In genomic region chr2:85768713-85769112, GRCh38 we compare ENCODE assay signal across 11 cellular contexts. TPM values are rescaled to one million over a fixed set of nuclear protein-coding genes. Genes with fewer than 3 reads are reported as not detected.
DNase-seq lines count a peak whose midpoint lies in the region; ATAC-seq and TF ChIP-seq lines count a peak whose summit lies in the region.
"Had no signal": no experiment of that assay in that cellular context is flagged by ENCODE, and none has a peak within 500 bp of the region (broad histone marks: within the 10 kb centered on the region; RNA-seq: fewer than 3 reads in every experiment).

No MANE protein-coding gene starts in this region.

- no peak for TF ChIP-seq CTCF in WTC11 (IDR thresholded peaks at IDR 0.05)
- no peak for TF ChIP-seq CTCF in tibial nerve (IDR thresholded peaks at IDR 0.05)

- no peaks in the 10 kb centered on the region for H3K27me3 ChIP-seq in tibial nerve
- H3K27me3 ChIP-seq: SJSA1 had no signal

- 21 to 44% methylated on average over 8 of the region's 8 CpGs for WGBS in tibial nerve, 2 donors

- H3K4me3 ChIP-seq in tibial nerve: no peak overlapping the region
- H3K4me3 ChIP-seq: HAP-1, SJSA1 had no signal

- H3K9me3 Mint-ChIP-seq in WTC11: no peaks in the 10 kb centered on the region
- H3K9me3 Mint-ChIP-seq: activated T-cell treated with anti-CD3 and anti-CD28 coated beads, Interleukin-2, amount 50 U/mL, for 72 hours had no signal

- H3K4me3 Mint-ChIP-seq in WTC11 (no peak overlapping the region), T-helper 17 cell (no peak overlapping the region)
- H3K4me3 Mint-ChIP-seq: activated T-cell treated with anti-CD3 and anti-CD28 coated beads, Interleukin-2, amount 50 U/mL, for 72 hours had no signal

- H3K4me1 Mint-ChIP-seq in WTC11 (peaks cover 75% of the 10 kb centered on the region), T-helper 17 cell (peaks cover 14% of the 10 kb centered on the region)

- H3K27me3 Mint-ChIP-seq in WTC11 (ENCODE audit: low read depth) (peaks cover 55% of the 10 kb centered on the region), T-helper 17 cell (peaks cover 82% of the 10 kb centered on the region)

- H3K4me1 ChIP-seq in tibial nerve: peaks cover 8 to 95% (median 80%) of the 10 kb centered on the region in 4 donors

- CTCF ChIA-PET in WTC11 (lab: Charles Lee): interaction anchor here (0.8 to 7.1 kb wide), 14 partner anchors 8 to 131 kb away, joined by 3 to 126 read pairs (median 6); partner anchors contain the start of gene ATOH8

- H3K27ac ChIP-seq in tibial nerve: peak overlapping the region; percentile 11 to 93 (median 82)
- H3K27ac ChIP-seq: SJSA1 had no signal

- TF ChIP-seq POLR2A in tibial nerve (IDR thresholded peaks at IDR 0.05): no peak

- ATAC-seq in WTC11 (no peak), T-helper 17 cell (no peak)
- ATAC-seq: activated T-cell treated with anti-CD3 and anti-CD28 coated beads, Interleukin-2, amount 50 U/mL, for 72 hours had no signal

- DNase-seq in NCI-H2196 (lab: John Stamatoyannopoulos, UW; ENCODE audit: unreplicated experiment) (peak; percentile 18), NCI-H2196 treated with DMSO at 0.1 percent for 48 hours (lab: John Stamatoyannopoulos, UW; ENCODE audit: unreplicated experiment) (no peak), WTC11 (ENCODE audit: low spot score) (peak; percentile 55), hepatic stellate cell (ENCODE audit: low spot score) (peak; percentile 77), tibial nerve (ENCODE audit: low spot score in 2 of 2) (no peak), SW 1271 (lab: John Stamatoyannopoulos, UW) (no peak), T-helper 17 cell (no peak), activated gamma-delta T cell (lab: John Stamatoyannopoulos, UW) (no peak)
- DNase-seq: activated T-cell treated with anti-CD3 and anti-CD28 coated beads, Interleukin-2, amount 50 U/mL, for 72 hours had no signal

- no peak for TF ChIP-seq EP300 in tibial nerve (IDR thresholded peaks at IDR 0.05)

- no peaks in the 10 kb centered on the region for H3K36me3 Mint-ChIP-seq in WTC11
- peaks cover 3% of the 10 kb centered on the region for H3K36me3 Mint-ChIP-seq in T-helper 17 cell (ENCODE audit: low read depth)

- H3K36me3 ChIP-seq in tibial nerve: peaks cover 0 to 54% (median 0%) of the 10 kb centered on the region in 3 donors
- H3K36me3 ChIP-seq: HAP-1 had no signal

- H3K27ac Mint-ChIP-seq in WTC11 (0 out of 2 replicates have a peak overlapping the region, but pooled peaks have one; percentile 32), T-helper 17 cell (no peak overlapping the region)
- H3K27ac Mint-ChIP-seq: activated T-cell treated with anti-CD3 and anti-CD28 coated beads, Interleukin-2, amount 50 U/mL, for 72 hours had no signal

- H3K9me3 ChIP-seq in tibial nerve (no peaks in the 10 kb centered on the region), T-helper 17 cell (ENCODE audit: control insufficient read depth, low read length, poor library complexity, severe bottlenecking) (no peaks in the 10 kb centered on the region)
- H3K9me3 ChIP-seq: HAP-1, SJSA1 had no signal

- POLR2A ChIA-PET in WTC11 (lab: Charles Lee): interaction anchor here (0.9 kb wide), 1 partner anchor 9 kb away, joined by 3 read pairs; no protein-coding TSS in a partner anchor

TF ChIP-seq in WTC11, 78 proteins besides CTCF, POLR2A, EP300 and RAD21 (continues in another document):
- no peak for TF ChIP-seq USF1 (CRISPR knock-in tag; IDR thresholded peaks at IDR 0.05)
- TF ChIP-seq ERG (CRISPR knock-in tag; IDR thresholded peaks at IDR 0.05): no peak
- TF ChIP-seq ATF1 (CRISPR knock-in tag; IDR thresholded peaks at IDR 0.05): no peak
- TF ChIP-seq NR1H2 (CRISPR knock-in tag; IDR thresholded peaks at IDR 0.05): no peak
- no peak for TF ChIP-seq SMAD3 (CRISPR knock-in tag; IDR thresholded peaks at IDR 0.05; ENCODE audit: borderline replicate concordance)
- no peak for TF ChIP-seq ZBTB21 (CRISPR knock-in tag; IDR thresholded peaks at IDR 0.05; ENCODE audit: borderline replicate concordance)
- TF ChIP-seq NFYB (CRISPR knock-in tag; conservative IDR thresholded peaks at IDR 0.05; ENCODE audit: low read depth): no peak
- no peak for TF ChIP-seq MYBL2 (CRISPR knock-in tag; IDR thresholded peaks at IDR 0.05)
- TF ChIP-seq ZSCAN18 (CRISPR knock-in tag; IDR thresholded peaks at IDR 0.05): no peak
- no peak for TF ChIP-seq E2F1 (CRISPR knock-in tag; IDR thresholded peaks at IDR 0.05)
- TF ChIP-seq ZNF512 (CRISPR knock-in tag; IDR thresholded peaks at IDR 0.05; ENCODE audit: borderline replicate concordance): no peak
- TF ChIP-seq ZNF281 (CRISPR knock-in tag; IDR thresholded peaks at IDR 0.05): no peak
- TF ChIP-seq CBFB (CRISPR knock-in tag; IDR thresholded peaks at IDR 0.05; ENCODE audit: low read depth): no peak

RNA-seq across cellular contexts. Expression of gene ATOH8, which starts 14.9 kb away (rescaled TPM):
- 0.23 to 0.81 TPM (median 0.57 TPM) in 3 replicates for total RNA-seq in WTC11 (2021)
- 100 to 1,000 TPM in 3 of 4 donors, 10 to 100 TPM in 1; 98.0 to 170 (median 119) TPM for total RNA-seq in tibial nerve
- not detected for total RNA-seq in T-helper 17 cell
- total RNA-seq: activated T-cell treated with anti-CD3 and anti-CD28 coated beads, Interleukin-2, amount 50 U/mL, for 72 hours had no signal

Comparison
In these comparisons a context has a peak if more than half of its experiments do, and no peak if none do; other contexts are left out.
1. DNase-seq: peak in NCI-H2196 (single experiment), WTC11 (single experiment) and hepatic stellate cell (single experiment); none in NCI-H2196 treated with DMSO at 0.1 percent for 48 hours (single experiment), tibial nerve (0 of 2), SW 1271 (0 of 2), T-helper 17 cell (0 of 3) and activated gamma-delta T cell (single experiment).
2. RNA of gene ATOH8, which starts 14.9 kb away (total RNA-seq): 98.0 to 170 TPM in tibial nerve; 0.23 to 0.81 TPM in WTC11 and not detected in T-helper 17 cell; every median in the first group is over 10 times any median in the second.